Comparison of ENCODE assay signal across 15 cellular contexts in genomic region chr22:22156348-22156715, GRCh38.
"Had no signal": no experiment of that assay in that cellular context is flagged by ENCODE, and none has a peak within 500 bp of the region (broad histone marks: within the 10 kb centered on the region; RNA-seq: fewer than 3 reads in every experiment).

No MANE protein-coding gene starts in this region.

- H3K4me3 ChIP-seq: adrenal gland, ascending aorta, heart left ventricle, skin epidermis, testis, uterus had no signal

- H3K9me3 ChIP-seq: adrenal gland, ascending aorta, pancreas, testis, uterus had no signal

- H3K27me3 Mint-ChIP-seq: dendritic cell treated with granulocyte-macrophage colony-stimulating factor and Interleukin-4, amounts not matched to agents 40 ng/mL and 50 ng/mL, for 4 days had no signal

- H3K4me3 Mint-ChIP-seq: activated CD4-positive, alpha-beta T cell treated with anti-CD3 and anti-CD28 coated beads, Interleukin-2, amount 10 ng/mL, durations not matched to agents 7 days and 5 days; activated CD8-positive, alpha-beta memory T cell treated with anti-CD3 and anti-CD28 coated beads, Interleukin-2, amount 10 ng/mL, durations not matched to agents 7 days and 5 days; activated CD8-positive, alpha-beta T cell treated with anti-CD3 and anti-CD28 coated beads for 36 hours; activated naive CD8-positive, alpha-beta T cell; dendritic cell treated with granulocyte-macrophage colony-stimulating factor and Interleukin-4, amounts not matched to agents 40 ng/mL and 50 ng/mL, for 4 days; nephron had no signal

- H3K4me1 ChIP-seq: adrenal gland, ascending aorta, heart left ventricle, pancreas, testis, uterus had no signal

- DNase-seq: uterus had no signal

- H3K36me3 ChIP-seq: adrenal gland, ascending aorta, brain microvascular endothelial cell, heart left ventricle, pancreas, uterus had no signal

- H3K27ac Mint-ChIP-seq: activated CD4-positive, alpha-beta T cell treated with anti-CD3 and anti-CD28 coated beads, Interleukin-2, amount 10 ng/mL, durations not matched to agents 7 days and 5 days; nephron had no signal

- H3K27me3 ChIP-seq: adrenal gland, ascending aorta, testis had no signal

- H3K36me3 Mint-ChIP-seq: activated CD8-positive, alpha-beta memory T cell treated with anti-CD3 and anti-CD28 coated beads, Interleukin-2, amount 10 ng/mL, durations not matched to agents 7 days and 5 days; activated naive CD8-positive, alpha-beta T cell; stimulated activated effector memory CD8-positive, alpha-beta T cell treated with anti-CD3 and anti-CD28 coated beads, Interleukin-12 subunit alpha, Interleukin-12 subunit beta, amount 100 ng/mL, for 72 hours had no signal

- H3K9me3 Mint-ChIP-seq: activated CD4-positive, alpha-beta T cell treated with anti-CD3 and anti-CD28 coated beads, Interleukin-2, amount 10 ng/mL, durations not matched to agents 7 days and 5 days; activated CD8-positive, alpha-beta T cell treated with anti-CD3 and anti-CD28 coated beads for 36 hours; dendritic cell treated with granulocyte-macrophage colony-stimulating factor and Interleukin-4, amounts not matched to agents 40 ng/mL and 50 ng/mL, for 4 days; nephron; stimulated activated effector memory CD8-positive, alpha-beta T cell treated with anti-CD3 and anti-CD28 coated beads, Interleukin-12 subunit alpha, Interleukin-12 subunit beta, amount 100 ng/mL, for 72 hours had no signal

- H3K27ac ChIP-seq: adrenal gland, ascending aorta, brain microvascular endothelial cell, heart left ventricle, pancreas, skin epidermis, testis, uterus had no signal
